ENCODE assay signal across 8 cellular contexts in the genomic region with DNA sequence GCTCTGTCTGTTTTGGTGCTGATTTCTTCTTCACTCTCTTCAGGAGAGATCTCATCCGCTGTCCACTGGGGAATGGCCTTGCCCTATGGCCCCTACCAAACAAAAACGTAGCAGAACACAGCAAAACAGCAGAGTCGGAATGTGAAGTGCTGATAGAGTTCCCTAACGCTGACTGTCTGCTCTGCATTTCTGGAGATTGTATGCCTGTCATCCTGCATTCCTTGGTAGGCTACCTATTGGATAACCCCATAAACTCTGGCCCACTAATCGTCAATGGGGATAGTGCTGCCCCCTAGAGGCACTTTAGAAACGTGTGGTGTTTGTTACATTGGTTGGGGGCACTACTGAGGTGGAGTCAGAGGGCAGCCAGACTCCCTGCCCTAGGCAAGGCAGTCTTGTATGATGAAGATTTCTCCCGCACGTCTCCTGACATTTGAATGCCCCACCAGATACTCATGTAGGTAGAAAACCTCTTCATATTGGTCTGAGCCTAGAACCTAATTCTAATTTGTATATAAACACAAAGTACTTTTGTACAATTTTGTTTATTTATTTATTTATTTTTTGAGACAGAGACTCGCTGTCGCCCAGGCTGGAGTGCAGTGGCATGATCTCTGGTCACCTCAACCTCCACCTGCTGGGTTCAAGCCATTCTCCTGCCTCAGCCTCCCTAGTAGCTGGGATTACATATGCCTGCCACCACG. TPM values are rescaled to one million over a fixed set of nuclear protein-coding genes. Genes with fewer than 3 reads are reported as not detected.
DNase-seq lines count a peak whose midpoint lies in the region; ATAC-seq, FAIRE-seq and TF ChIP-seq lines count a peak whose summit lies in the region.

No MANE protein-coding gene starts in this region.

- ATAC-seq in activated naive CD4-positive, alpha-beta T cell treated with anti-CD3 and anti-CD28 coated beads, Interleukin-2, amount 50 U/mL, for 72 hours = peak; percentile 85 to 92
- peak; percentile 87 to 96 for ATAC-seq in left cardiac atrium
- ATAC-seq in psoas muscle = peak; percentile 74 to 92 (median 90)
- no peak for ATAC-seq in GM18867 (IDR thresholded peaks at IDR 0.05; ENCODE audit: unreplicated experiment)
- ATAC-seq in GM21447 (IDR thresholded peaks at IDR 0.05; ENCODE audit: unreplicated experiment) = no peak

- no peak for FAIRE-seq in RCC 7860 (lab: Jason Lieb, UNC)

- no peak overlapping the region for H3K27ac Mint-ChIP-seq in activated naive CD4-positive, alpha-beta T cell treated with anti-CD3 and anti-CD28 coated beads, Interleukin-2, amount 50 U/mL, for 72 hours

- TF ChIP-seq CTCF in LNCAP (IDR thresholded peaks at IDR 0.05) (peak; percentile 79), psoas muscle (IDR thresholded peaks at IDR 0.05) (peak; percentile 59)

- 36 to 42% (median 38%) methylated on average over 11 of the region's 11 CpGs for WGBS in psoas muscle, 3 donors

- no peaks in the 10 kb centered on the region for H3K27me3 ChIP-seq in psoas muscle (ENCODE audit: insufficient read depth in 3 of 3, low read length in 2 of 3)

- H3K36me3 Mint-ChIP-seq in activated naive CD4-positive, alpha-beta T cell treated with anti-CD3 and anti-CD28 coated beads, Interleukin-2, amount 50 U/mL, for 72 hours = no peaks in the 10 kb centered on the region

- no peaks in the 10 kb centered on the region for H3K9me3 ChIP-seq in psoas muscle

- DNase-seq in EL (peak; percentile 75), RCC 7860 (ENCODE audit: low spot score) (peak; percentile 32), left cardiac atrium (peak; percentile 44), psoas muscle (peak in 1 of 2 donors; percentile 46)
- DNase-seq in activated naive CD4-positive, alpha-beta T cell treated with anti-CD3 and anti-CD28 coated beads, Interleukin-2, amount 50 U/mL, for 72 hours (ENCODE audit: low spot score in 2 of 2) = peak in 1 of 2 donors; percentile 46

- H3K27ac ChIP-seq in psoas muscle = no peak overlapping the region

- H3K4me1 ChIP-seq in psoas muscle = no peaks in the 10 kb centered on the region

- no peaks in the 10 kb centered on the region for H3K9me3 Mint-ChIP-seq in activated naive CD4-positive, alpha-beta T cell treated with anti-CD3 and anti-CD28 coated beads, Interleukin-2, amount 50 U/mL, for 72 hours

- H3K36me3 ChIP-seq in psoas muscle (ENCODE audit: insufficient read depth in 1 of 2, low read depth in 1 of 2) = no peaks in the 10 kb centered on the region

- intact Hi-C loops in left cardiac atrium (cut with DNase I) (no loop called here), psoas muscle (cut with DNase I) (loop anchor here in 1 of 2 donors (5.0 kb wide), 1 partner anchor 50 kb away; no protein-coding TSS in a partner anchor)

- no peak overlapping the region for H3K4me3 ChIP-seq in psoas muscle

RNA-seq across cellular contexts. Expression of a gene that starts 15.6 kb away (rescaled TPM):
- total RNA-seq in activated naive CD4-positive, alpha-beta T cell treated with anti-CD3 and anti-CD28 coated beads, Interleukin-2, amount 50 U/mL, for 72 hours = 10 to 100 TPM in 1 of 2 donors, 1 to 10 TPM in 1; 5.3 to 15.7 TPM
- total RNA-seq in left cardiac atrium (10 to 100 TPM; 19.4 to 24.5 TPM), psoas muscle (10 to 100 TPM; 13.0 to 23.6 (median 15.9) TPM)
- polyA plus RNA-seq in psoas muscle = 10 to 100 TPM; 14.3 to 27.3 (median 27.1) TPM

Comparison
In these comparisons a context has a peak if more than half of its experiments do, and no peak if none do; other contexts are left out.
1. ATAC-seq: peak in activated naive CD4-positive, alpha-beta T cell treated with anti-CD3 and anti-CD28 coated beads, Interleukin-2, amount 50 U/mL, for 72 hours (2 of 2), left cardiac atrium (2 of 2) and psoas muscle (4 of 4); none in GM18867 (single experiment) and GM21447 (single experiment).